In genomic region chr22:28802595-28803087, GRCh38 we compare ENCODE assay signal across 9 cellular contexts. TPM values are rescaled to one million over a fixed set of nuclear protein-coding genes. Genes with fewer than 3 reads are reported as not detected.
DNase-seq lines count a peak whose midpoint lies in the region; ATAC-seq, FAIRE-seq and TF ChIP-seq lines count a peak whose summit lies in the region.
"Had no signal": no experiment of that assay in that cellular context is flagged by ENCODE, and none has a peak within 500 bp of the region (broad histone marks: within the 10 kb centered on the region; RNA-seq: fewer than 3 reads in every experiment).

No MANE protein-coding gene starts in this region.

- H3K27me3 ChIP-seq in DND-41 (ENCODE audit: insufficient read depth, low read length, poor library complexity) (no peaks in the 10 kb centered on the region), MM.1S (replicated peaks; ENCODE audit: insufficient read depth, low read length) (no peaks in the 10 kb centered on the region), brain microvascular endothelial cell (replicated peaks) (no peaks in the 10 kb centered on the region), pancreas (no peaks in the 10 kb centered on the region)

- H3K4me3 ChIP-seq in DND-41 (ENCODE audit: low read depth in 1 of 2, low read length in 2 of 2), result peak overlapping the region in 1 of 2 experiments; percentile 65; a peak in 2 of 4 replicates
- H3K4me3 ChIP-seq in MM.1S (ENCODE audit: low read length), result peak overlapping the region; percentile 52; the same call in 1 of the 2 replicates
- H3K4me3 ChIP-seq in brain microvascular endothelial cell (ENCODE audit: low read depth, low read length), result no peak overlapping the region
- peak overlapping the region in 2 of 4 donors; percentile 82 to 93 for H3K4me3 ChIP-seq in pancreas

- peak; percentile 63 for DNase-seq in DND-41
- DNase-seq in MM.1S, result peak; percentile 68
- DNase-seq in brain microvascular endothelial cell, result no peak
- peak in 2 of 6 donors; percentile 25 to 37 for DNase-seq in pancreas
- no peak for DNase-seq in LoVo (ENCODE audit: low spot score)
- DNase-seq in occipital lobe (lab: John Stamatoyannopoulos, UW), result no peak
- no peak for DNase-seq in NCI-H1092 treated with DMSO at 0.1 percent for 48 hours (lab: John Stamatoyannopoulos, UW)
- DNase-seq in retina, result no peak
- DNase-seq: IMR-90 had no signal

- H2AFZ ChIP-seq in DND-41 (ENCODE audit: low read depth, low read length) (no peak overlapping the region), MM.1S (ENCODE audit: low read length) (no peak overlapping the region)

- H3K79me2 ChIP-seq in DND-41 (ENCODE audit: insufficient read depth, low read length) (peaks cover 87% of the 10 kb centered on the region), MM.1S (ENCODE audit: low read length) (peaks cover 53% of the 10 kb centered on the region)

- TF ChIP-seq CTCF in DND-41 (IDR thresholded peaks at IDR 0.05; ENCODE audit: borderline replicate concordance, extremely low read depth, low read length, poor library complexity, severe bottlenecking) (peak; percentile 69), MM.1S (IDR thresholded peaks at IDR 0.05; ENCODE audit: low read length) (peak; percentile 51), brain microvascular endothelial cell (IDR thresholded peaks at IDR 0.05; ENCODE audit: low read depth, low read length, missing control alignments) (peak; percentile 19), pancreas (IDR thresholded peaks at IDR 0.05) (no peak)

- peak overlapping the region; percentile 64 for H3K4me2 ChIP-seq in DND-41 (ENCODE audit: insufficient read depth, low read length)
- peak overlapping the region; percentile 76 for H3K4me2 ChIP-seq in MM.1S (ENCODE audit: low read depth, low read length)

- H3K9ac ChIP-seq in DND-41 (ENCODE audit: low read depth, low read length), result peak overlapping the region; percentile 98
- peak overlapping the region; percentile 100 for H3K9ac ChIP-seq in MM.1S (ENCODE audit: low read length)

- peaks cover 60% of the 10 kb centered on the region for H3K4me1 ChIP-seq in DND-41 (ENCODE audit: insufficient read depth, low read length)
- peaks cover 17% of the 10 kb centered on the region for H3K4me1 ChIP-seq in MM.1S (ENCODE audit: low read length)
- H3K4me1 ChIP-seq in pancreas, result peaks cover 0 to 10% (median 4%) of the 10 kb centered on the region in 3 donors

- in situ Hi-C loops in brain microvascular endothelial cell (cut with HindIII; ENCODE audit: low pct_ligation_motif_present, low sequenced_read_pairs), result no loop called here

- FAIRE-seq in pancreas (lab: Jason Lieb, UNC), result no peak

- ATAC-seq in DND-41 (ENCODE audit: insufficient read depth, low read depth) (peak; percentile 23), pancreas (peak; percentile 0 to 4 (median 2))

- intact Hi-C loops in pancreas (cut with DNase I), result no loop called here

- H3K27ac ChIP-seq in DND-41 (ENCODE audit: low read length), result peak overlapping the region; percentile 99
- H3K27ac ChIP-seq in MM.1S (ENCODE audit: low read length), result peak overlapping the region; percentile 96
- H3K27ac ChIP-seq in brain microvascular endothelial cell, result no peak overlapping the region
- peak overlapping the region; percentile 97 to 100 (median 100) for H3K27ac ChIP-seq in pancreas

- H3K9me3 ChIP-seq in DND-41 (ENCODE audit: insufficient read depth, low read length, severe bottlenecking) (no peaks in the 10 kb centered on the region), MM.1S (replicated peaks; ENCODE audit: insufficient read depth, low read length) (no peaks in the 10 kb centered on the region), pancreas (no peaks in the 10 kb centered on the region)

- no peaks in the 10 kb centered on the region for H3K9me2 ChIP-seq in MM.1S (replicated peaks; ENCODE audit: insufficient read depth, low read length)

- H3F3A ChIP-seq in MM.1S (ENCODE audit: insufficient read depth, low read length), result peaks cover 51% of the 10 kb centered on the region

- 21 to 30% methylated on average over 7 of the region's 7 CpGs for WGBS in pancreas, 2 donors

- H4K20me1 ChIP-seq in DND-41 (ENCODE audit: insufficient read depth, low read length) (peaks cover 14% of the 10 kb centered on the region), MM.1S (ENCODE audit: insufficient read depth, low read length) (no peaks in the 10 kb centered on the region)

- H3K36me3 ChIP-seq in DND-41 (ENCODE audit: insufficient read depth, low read length) (peaks cover 26% of the 10 kb centered on the region), MM.1S (replicated peaks; ENCODE audit: insufficient read depth, low read length) (no peaks in the 10 kb centered on the region), brain microvascular endothelial cell (replicated peaks) (peaks cover 10% of the 10 kb centered on the region), pancreas (peaks cover 0 to 16% (median 9%) of the 10 kb centered on the region in 3 donors)

RNA-seq across cellular contexts. Expression of gene XBP1, which starts 2.3 kb away (rescaled TPM):
- total RNA-seq in pancreas (100 to 1,000 TPM; 505 to 974 (median 718) TPM), occipital lobe (41.3 TPM)
- polyA plus RNA-seq in pancreas, result 100 to 1,000 TPM; 178 to 250 TPM

RNA-seq across cellular contexts. Expression of gene CCDC117, which starts 30.1 kb away (rescaled TPM):
- total RNA-seq in pancreas (10 to 100 TPM in 3 of 6 donors, 1 to 10 TPM in 3; 7.8 to 15.7 (median 10.0) TPM), occipital lobe (28.9 TPM)
- 1 to 10 TPM; 5.1 to 5.3 TPM for polyA plus RNA-seq in pancreas

Comparison
In these comparisons a context has a peak if more than half of its experiments do, and no peak if none do; other contexts are left out.
1. DNase-seq: peak in DND-41 (single experiment) and MM.1S (single experiment); none in brain microvascular endothelial cell (single experiment), LoVo (single experiment), occipital lobe (single experiment), NCI-H1092 treated with DMSO at 0.1 percent for 48 hours (single experiment) and retina (single experiment).
2. CTCF ChIP-seq: peak in DND-41 (single experiment), MM.1S (single experiment) and brain microvascular endothelial cell (single experiment); none in pancreas (0 of 4).
3. RNA of gene XBP1, which starts 2.3 kb away (total RNA-seq): 505 to 974 TPM in pancreas; 41.3 TPM in occipital lobe (single experiment); every median in the first group is over 10 times any median in the second.